In the genomic region with DNA sequence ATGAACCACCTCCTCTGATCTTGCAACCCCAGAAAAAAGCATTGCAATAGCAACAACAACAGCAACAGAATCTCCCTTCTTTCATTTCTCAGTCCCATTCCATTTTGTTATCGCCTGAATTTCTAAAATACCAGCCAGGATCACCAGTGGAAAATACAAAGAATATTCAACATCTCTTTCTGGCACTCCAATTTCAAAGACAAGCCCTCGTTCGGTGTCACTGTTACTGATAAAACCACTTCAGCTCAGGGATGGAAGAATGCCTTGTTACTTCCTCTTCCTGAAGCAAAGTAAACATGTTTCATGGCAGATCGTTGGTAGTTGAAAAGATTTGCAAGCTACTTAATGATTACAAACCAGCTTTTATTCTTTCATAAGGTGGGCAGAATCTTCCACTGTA, we compare ENCODE assay signal across 1 cellular context.
TF ChIP-seq lines count a peak whose summit lies in the region.

No MANE protein-coding gene starts in this region.

TF ChIP-seq in HepG2, 621 proteins besides CTCF, POLR2A, EP300 and RAD21 (continued from another document and continues in another):
- TF ChIP-seq, protein P1, sequence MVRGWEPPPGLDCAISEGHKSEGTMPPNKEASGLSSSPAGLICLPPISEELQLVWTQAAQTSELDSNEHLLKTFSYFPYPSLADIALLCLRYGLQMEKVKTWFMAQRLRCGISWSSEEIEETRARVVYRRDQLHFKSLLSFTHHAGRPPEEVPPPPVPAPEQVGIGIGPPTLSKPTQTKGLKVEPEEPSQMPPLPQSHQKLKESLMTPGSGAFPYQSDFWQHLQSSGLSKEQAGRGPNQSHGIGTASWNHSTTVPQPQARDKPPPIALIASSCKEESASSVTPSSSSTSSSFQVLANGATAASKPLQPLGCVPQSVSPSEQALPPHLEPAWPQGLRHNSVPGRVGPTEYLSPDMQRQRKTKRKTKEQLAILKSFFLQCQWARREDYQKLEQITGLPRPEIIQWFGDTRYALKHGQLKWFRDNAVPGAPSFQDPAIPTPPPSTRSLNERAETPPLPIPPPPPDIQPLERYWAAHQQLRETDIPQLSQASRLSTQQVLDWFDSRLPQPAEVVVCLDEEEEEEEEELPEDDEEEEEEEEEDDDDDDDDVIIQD (CRISPR knock-in tag; IDR thresholded peaks at IDR 0.05; ENCODE audit: low read depth), result peak; percentile 85; the same call in 1 of the 2 replicates
- no peak for TF ChIP-seq SETDB1 (CRISPR knock-in tag; IDR thresholded peaks at IDR 0.05; ENCODE audit: borderline replicate concordance)
- TF ChIP-seq, protein P2, sequence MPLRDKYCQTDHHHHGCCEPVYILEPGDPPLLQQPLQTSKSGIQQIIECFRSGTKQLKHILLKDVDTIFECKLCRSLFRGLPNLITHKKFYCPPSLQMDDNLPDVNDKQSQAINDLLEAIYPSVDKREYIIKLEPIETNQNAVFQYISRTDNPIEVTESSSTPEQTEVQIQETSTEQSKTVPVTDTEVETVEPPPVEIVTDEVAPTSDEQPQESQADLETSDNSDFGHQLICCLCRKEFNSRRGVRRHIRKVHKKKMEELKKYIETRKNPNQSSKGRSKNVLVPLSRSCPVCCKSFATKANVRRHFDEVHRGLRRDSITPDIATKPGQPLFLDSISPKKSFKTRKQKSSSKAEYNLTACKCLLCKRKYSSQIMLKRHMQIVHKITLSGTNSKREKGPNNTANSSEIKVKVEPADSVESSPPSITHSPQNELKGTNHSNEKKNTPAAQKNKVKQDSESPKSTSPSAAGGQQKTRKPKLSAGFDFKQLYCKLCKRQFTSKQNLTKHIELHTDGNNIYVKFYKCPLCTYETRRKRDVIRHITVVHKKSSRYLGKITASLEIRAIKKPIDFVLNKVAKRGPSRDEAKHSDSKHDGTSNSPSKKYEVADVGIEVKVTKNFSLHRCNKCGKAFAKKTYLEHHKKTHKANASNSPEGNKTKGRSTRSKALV (CRISPR knock-in tag; IDR thresholded peaks at IDR 0.05), result no peak; the same call in 1 of the 2 replicates
- no peak for TF ChIP-seq ZNF816 (CRISPR knock-in tag; IDR thresholded peaks at IDR 0.05; ENCODE audit: borderline replicate concordance)
- no peak for TF ChIP-seq ZNF501 (CRISPR knock-in tag; IDR thresholded peaks at IDR 0.05)
- TF ChIP-seq NFIC (IDR thresholded peaks at IDR 0.05; ENCODE audit: low read length), result peak; percentile 63; the same call in 1 of the 2 replicates
- no peak for TF ChIP-seq NR2F1 (CRISPR knock-in tag; IDR thresholded peaks at IDR 0.05)
- peak; percentile 82; the same call in 1 of the 2 replicates for TF ChIP-seq ZNF644 (CRISPR knock-in tag; IDR thresholded peaks at IDR 0.05; ENCODE audit: low read depth)
- TF ChIP-seq MAZ (IDR thresholded peaks at IDR 0.05; ENCODE audit: borderline replicate concordance, low read depth, low read length), result no peak
- TF ChIP-seq MAZ (CRISPR knock-in tag; IDR thresholded peaks at IDR 0.05; ENCODE audit: low read depth), result no peak
- TF ChIP-seq SALL1 (CRISPR knock-in tag; IDR thresholded peaks at IDR 0.05), result peak; percentile 28; the same call in 1 of the 2 replicates
- TF ChIP-seq SRSF1 (optimal IDR thresholded peaks at IDR 0.05; ENCODE audit: low read depth, low read length), result no peak
- TF ChIP-seq NCOA2 (CRISPR knock-in tag; IDR thresholded peaks at IDR 0.05), result 0 out of 2 replicates have a peak, but pooled peaks have one; percentile 34
- TF ChIP-seq, protein P3, sequence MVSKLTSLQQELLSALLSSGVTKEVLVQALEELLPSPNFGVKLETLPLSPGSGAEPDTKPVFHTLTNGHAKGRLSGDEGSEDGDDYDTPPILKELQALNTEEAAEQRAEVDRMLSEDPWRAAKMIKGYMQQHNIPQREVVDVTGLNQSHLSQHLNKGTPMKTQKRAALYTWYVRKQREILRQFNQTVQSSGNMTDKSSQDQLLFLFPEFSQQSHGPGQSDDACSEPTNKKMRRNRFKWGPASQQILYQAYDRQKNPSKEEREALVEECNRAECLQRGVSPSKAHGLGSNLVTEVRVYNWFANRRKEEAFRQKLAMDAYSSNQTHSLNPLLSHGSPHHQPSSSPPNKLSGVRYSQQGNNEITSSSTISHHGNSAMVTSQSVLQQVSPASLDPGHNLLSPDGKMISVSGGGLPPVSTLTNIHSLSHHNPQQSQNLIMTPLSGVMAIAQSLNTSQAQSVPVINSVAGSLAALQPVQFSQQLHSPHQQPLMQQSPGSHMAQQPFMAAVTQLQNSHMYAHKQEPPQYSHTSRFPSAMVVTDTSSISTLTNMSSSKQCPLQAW (CRISPR knock-in tag; IDR thresholded peaks at IDR 0.05), result 0 out of 2 replicates have a peak, but pooled peaks have one; percentile 18
- TF ChIP-seq TCF7 (IDR thresholded peaks at IDR 0.05; ENCODE audit: low read depth), result peak; percentile 86
- no peak for TF ChIP-seq SMARCC2 (IDR thresholded peaks at IDR 0.05)
- TF ChIP-seq, protein P4, sequence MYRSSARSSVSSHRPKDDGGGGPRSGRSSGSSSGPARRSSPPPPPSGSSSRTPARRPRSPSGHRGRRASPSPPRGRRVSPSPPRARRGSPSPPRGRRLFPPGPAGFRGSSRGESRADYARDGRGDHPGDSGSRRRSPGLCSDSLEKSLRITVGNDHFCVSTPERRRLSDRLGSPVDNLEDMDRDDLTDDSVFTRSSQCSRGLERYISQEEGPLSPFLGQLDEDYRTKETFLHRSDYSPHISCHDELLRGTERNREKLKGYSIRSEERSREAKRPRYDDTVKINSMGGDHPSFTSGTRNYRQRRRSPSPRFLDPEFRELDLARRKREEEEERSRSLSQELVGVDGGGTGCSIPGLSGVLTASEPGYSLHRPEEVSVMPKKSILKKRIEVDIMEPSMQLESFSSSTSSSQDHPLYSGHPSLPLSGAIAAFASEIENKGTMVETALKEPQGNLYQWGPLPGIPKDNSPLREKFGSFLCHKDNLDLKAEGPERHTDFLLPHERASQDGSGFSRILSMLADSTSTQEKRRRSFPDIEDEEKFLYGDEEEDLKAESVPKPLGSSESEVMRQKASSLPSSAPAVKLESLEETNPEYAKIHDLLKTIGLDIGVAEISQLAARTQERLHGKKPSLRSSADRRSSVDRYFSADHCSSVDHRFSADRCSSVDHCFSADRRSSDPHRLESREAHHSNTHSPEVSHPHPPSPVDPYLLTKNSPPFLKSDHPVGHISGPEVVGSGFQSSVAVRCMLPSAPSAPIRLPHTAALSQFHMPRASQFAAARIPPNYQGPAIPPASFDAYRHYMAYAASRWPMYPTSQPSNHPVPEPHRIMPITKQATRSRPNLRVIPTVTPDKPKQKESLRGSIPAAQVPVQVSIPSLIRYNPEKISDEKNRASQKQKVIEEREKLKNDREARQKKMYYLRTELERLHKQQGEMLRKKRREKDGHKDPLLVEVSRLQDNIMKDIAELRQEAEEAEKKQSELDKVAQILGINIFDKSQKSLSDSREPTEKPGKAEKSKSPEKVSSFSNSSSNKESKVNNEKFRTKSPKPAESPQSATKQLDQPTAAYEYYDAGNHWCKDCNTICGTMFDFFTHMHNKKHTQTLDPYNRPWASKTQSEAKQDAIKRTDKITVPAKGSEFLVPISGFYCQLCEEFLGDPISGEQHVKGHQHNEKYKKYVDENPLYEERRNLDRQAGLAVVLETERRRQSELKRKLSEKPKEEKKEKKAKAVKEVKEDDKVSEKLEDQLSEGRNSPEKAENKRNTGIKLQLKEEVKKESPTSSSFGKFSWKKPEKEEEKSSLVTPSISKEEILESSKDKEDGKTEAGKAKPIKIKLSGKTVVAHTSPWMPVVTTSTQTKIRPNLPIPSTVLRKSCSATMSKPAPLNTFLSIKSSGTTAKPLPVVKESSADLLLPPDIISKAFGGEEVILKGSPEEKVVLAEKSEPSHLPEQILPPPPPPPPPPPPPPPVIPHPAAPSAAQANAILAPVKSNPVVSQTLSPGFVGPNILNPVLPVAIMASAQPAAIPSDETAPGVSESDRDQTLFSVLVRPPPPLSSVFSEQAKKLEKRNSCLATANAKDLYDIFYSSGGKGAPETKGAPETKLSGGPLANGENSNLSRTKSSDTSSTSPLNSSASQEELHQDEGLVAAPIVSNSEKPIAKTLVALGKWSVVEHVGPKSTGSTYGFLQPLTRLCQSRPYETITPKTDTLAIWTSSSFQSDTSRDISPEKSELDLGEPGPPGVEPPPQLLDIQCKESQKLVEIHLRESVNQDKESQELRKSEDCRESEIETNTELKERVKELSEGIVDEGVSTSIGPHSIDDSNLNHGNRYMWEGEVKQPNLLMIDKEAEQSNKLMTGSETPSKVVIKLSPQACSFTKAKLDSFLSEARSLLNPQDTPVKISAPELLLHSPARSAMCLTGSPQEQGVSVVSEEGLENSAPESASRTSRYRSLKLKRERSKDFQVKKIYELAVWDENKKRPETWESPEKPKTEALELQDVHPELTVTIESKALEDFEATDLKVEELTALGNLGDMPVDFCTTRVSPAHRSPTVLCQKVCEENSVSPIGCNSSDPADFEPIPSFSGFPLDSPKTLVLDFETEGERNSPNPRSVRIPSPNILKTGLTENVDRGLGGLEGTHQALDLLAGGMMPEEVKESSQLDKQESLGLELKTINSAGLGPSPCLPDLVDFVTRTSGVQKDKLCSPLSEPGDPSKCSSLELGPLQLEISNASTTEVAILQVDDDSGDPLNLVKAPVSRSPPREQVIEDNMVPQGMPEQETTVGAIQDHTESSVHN (CRISPR knock-in tag; IDR thresholded peaks at IDR 0.05), result no peak
- TF ChIP-seq, protein P5, sequence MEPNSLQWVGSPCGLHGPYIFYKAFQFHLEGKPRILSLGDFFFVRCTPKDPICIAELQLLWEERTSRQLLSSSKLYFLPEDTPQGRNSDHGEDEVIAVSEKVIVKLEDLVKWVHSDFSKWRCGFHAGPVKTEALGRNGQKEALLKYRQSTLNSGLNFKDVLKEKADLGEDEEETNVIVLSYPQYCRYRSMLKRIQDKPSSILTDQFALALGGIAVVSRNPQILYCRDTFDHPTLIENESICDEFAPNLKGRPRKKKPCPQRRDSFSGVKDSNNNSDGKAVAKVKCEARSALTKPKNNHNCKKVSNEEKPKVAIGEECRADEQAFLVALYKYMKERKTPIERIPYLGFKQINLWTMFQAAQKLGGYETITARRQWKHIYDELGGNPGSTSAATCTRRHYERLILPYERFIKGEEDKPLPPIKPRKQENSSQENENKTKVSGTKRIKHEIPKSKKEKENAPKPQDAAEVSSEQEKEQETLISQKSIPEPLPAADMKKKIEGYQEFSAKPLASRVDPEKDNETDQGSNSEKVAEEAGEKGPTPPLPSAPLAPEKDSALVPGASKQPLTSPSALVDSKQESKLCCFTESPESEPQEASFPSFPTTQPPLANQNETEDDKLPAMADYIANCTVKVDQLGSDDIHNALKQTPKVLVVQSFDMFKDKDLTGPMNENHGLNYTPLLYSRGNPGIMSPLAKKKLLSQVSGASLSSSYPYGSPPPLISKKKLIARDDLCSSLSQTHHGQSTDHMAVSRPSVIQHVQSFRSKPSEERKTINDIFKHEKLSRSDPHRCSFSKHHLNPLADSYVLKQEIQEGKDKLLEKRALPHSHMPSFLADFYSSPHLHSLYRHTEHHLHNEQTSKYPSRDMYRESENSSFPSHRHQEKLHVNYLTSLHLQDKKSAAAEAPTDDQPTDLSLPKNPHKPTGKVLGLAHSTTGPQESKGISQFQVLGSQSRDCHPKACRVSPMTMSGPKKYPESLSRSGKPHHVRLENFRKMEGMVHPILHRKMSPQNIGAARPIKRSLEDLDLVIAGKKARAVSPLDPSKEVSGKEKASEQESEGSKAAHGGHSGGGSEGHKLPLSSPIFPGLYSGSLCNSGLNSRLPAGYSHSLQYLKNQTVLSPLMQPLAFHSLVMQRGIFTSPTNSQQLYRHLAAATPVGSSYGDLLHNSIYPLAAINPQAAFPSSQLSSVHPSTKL (CRISPR knock-in tag; IDR thresholded peaks at IDR 0.05), result peak; percentile 89
- TF ChIP-seq ATRX (CRISPR knock-in tag; IDR thresholded peaks at IDR 0.05; ENCODE audit: borderline replicate concordance), result no peak
- TF ChIP-seq ZNF317 (CRISPR knock-in tag; IDR thresholded peaks at IDR 0.05), result no peak
- no peak for TF ChIP-seq JARID2 (CRISPR knock-in tag; IDR thresholded peaks at IDR 0.05; ENCODE audit: insufficient replicate concordance)
- TF ChIP-seq, protein P6, sequence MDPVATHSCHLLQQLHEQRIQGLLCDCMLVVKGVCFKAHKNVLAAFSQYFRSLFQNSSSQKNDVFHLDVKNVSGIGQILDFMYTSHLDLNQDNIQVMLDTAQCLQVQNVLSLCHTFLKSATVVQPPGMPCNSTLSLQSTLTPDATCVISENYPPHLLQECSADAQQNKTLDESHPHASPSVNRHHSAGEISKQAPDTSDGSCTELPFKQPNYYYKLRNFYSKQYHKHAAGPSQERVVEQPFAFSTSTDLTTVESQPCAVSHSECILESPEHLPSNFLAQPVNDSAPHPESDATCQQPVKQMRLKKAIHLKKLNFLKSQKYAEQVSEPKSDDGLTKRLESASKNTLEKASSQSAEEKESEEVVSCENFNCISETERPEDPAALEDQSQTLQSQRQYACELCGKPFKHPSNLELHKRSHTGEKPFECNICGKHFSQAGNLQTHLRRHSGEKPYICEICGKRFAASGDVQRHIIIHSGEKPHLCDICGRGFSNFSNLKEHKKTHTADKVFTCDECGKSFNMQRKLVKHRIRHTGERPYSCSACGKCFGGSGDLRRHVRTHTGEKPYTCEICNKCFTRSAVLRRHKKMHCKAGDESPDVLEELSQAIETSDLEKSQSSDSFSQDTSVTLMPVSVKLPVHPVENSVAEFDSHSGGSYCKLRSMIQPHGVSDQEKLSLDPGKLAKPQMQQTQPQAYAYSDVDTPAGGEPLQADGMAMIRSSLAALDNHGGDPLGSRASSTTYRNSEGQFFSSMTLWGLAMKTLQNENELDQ (CRISPR knock-in tag; IDR thresholded peaks at IDR 0.05; ENCODE audit: borderline replicate concordance), result no peak
- no peak for TF ChIP-seq ZNF264 (CRISPR knock-in tag; IDR thresholded peaks at IDR 0.05)
- TF ChIP-seq GABPA (IDR thresholded peaks at IDR 0.05; ENCODE audit: low read depth, low read length), result no peak
- peak; percentile 77 for TF ChIP-seq GABPA (CRISPR knock-in tag; IDR thresholded peaks at IDR 0.05; ENCODE audit: low read depth)
- no peak for TF ChIP-seq ZBTB7A (CRISPR knock-in tag; IDR thresholded peaks at IDR 0.05)
- TF ChIP-seq TEAD3 (CRISPR knock-in tag; optimal IDR thresholded peaks at IDR 0.05; ENCODE audit: borderline replicate concordance), result peak; percentile 74
- no peak for TF ChIP-seq HCFC1 (IDR thresholded peaks at IDR 0.05; ENCODE audit: low read depth, low read length)
- TF ChIP-seq ISX (CRISPR knock-in tag; conservative IDR thresholded peaks at IDR 0.05), result no peak
- TF ChIP-seq, protein P7, sequence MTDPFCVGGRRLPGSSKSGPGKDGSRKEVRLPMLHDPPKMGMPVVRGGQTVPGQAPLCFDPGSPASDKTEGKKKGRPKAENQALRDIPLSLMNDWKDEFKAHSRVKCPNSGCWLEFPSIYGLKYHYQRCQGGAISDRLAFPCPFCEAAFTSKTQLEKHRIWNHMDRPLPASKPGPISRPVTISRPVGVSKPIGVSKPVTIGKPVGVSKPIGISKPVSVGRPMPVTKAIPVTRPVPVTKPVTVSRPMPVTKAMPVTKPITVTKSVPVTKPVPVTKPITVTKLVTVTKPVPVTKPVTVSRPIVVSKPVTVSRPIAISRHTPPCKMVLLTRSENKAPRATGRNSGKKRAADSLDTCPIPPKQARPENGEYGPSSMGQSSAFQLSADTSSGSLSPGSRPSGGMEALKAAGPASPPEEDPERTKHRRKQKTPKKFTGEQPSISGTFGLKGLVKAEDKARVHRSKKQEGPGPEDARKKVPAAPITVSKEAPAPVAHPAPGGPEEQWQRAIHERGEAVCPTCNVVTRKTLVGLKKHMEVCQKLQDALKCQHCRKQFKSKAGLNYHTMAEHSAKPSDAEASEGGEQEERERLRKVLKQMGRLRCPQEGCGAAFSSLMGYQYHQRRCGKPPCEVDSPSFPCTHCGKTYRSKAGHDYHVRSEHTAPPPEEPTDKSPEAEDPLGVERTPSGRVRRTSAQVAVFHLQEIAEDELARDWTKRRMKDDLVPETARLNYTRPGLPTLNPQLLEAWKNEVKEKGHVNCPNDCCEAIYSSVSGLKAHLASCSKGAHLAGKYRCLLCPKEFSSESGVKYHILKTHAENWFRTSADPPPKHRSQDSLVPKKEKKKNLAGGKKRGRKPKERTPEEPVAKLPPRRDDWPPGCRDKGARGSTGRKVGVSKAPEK (CRISPR knock-in tag; IDR thresholded peaks at IDR 0.05; ENCODE audit: borderline replicate concordance), result no peak
- peak; percentile 60 for TF ChIP-seq MED1 (CRISPR knock-in tag; IDR thresholded peaks at IDR 0.05)
